ENCODE assay signal across 10 cellular contexts in genomic region chr9:6197330-6197729, GRCh38. TPM values are rescaled to one million over a fixed set of nuclear protein-coding genes. Genes with fewer than 3 reads are reported as not detected.
A peak's percentile ranks its signal among the peaks of the same experiment; 100 is the strongest.
DNase-seq lines count a peak whose midpoint lies in the region; ATAC-seq and TF ChIP-seq lines count a peak whose summit lies in the region.
"Had no signal": no experiment of that assay in that cellular context is flagged by ENCODE, and none has a peak within 500 bp of the region (broad histone marks: within the 10 kb centered on the region; RNA-seq: fewer than 3 reads in every experiment).

No MANE protein-coding gene starts in this region.

- H3K4me3 Mint-ChIP-seq in osteocyte (ENCODE audit: unreplicated experiment) = no peak overlapping the region

- no peak for TF ChIP-seq EP300 in SK-N-SH (IDR thresholded peaks at IDR 0.05; ENCODE audit: borderline replicate concordance in 1 of 2, low read depth in 1 of 2, low read length in 1 of 2)

- WGBS in SK-N-SH (ENCODE audit: low lambda C conversion rate) = 20% methylated on average over 3 of the region's 3 CpGs

- no peaks in the 10 kb centered on the region for H3K4me1 ChIP-seq in SK-N-SH (ENCODE audit: control insufficient read depth in 1 of 2, insufficient read depth in 2 of 2, low read depth in 1 of 2, low read length in 1 of 2)
- H3K4me1 ChIP-seq in vagina = no peaks in the 10 kb centered on the region
- H3K4me1 ChIP-seq: BLaER1 treated with 17β-estradiol and CSF1 and Interleukin-3, amounts not matched to agents 10 nM and 100 nM had no signal

- H3K9me3 Mint-ChIP-seq in osteocyte (ENCODE audit: unreplicated experiment) = no peaks in the 10 kb centered on the region

- H3K9me2 ChIP-seq in SK-N-SH = no peaks in the 10 kb centered on the region

- intact Hi-C loops in vagina (cut with DNase I) = loop anchor here (5.0 kb wide), 1 partner anchor 110 kb away; no protein-coding TSS in a partner anchor

- DNase-seq in SK-N-SH (no peak), astrocyte of the spinal cord (ENCODE audit: low read depth, low spot score) (no peak), iPS-NIHi11 (ENCODE audit: low spot score) (peak; percentile 43), vagina (ENCODE audit: extremely low spot score in 2 of 2) (no peak), osteocyte (ENCODE audit: extremely low spot score, unreplicated experiment) (no peak)
- DNase-seq: islet precursor cell had no signal

- H4K20me1 ChIP-seq in SK-N-SH (ENCODE audit: insufficient read depth) = no peaks in the 10 kb centered on the region
- H4K20me1 ChIP-seq: BLaER1 treated with 17β-estradiol and CSF1 and Interleukin-3, amounts not matched to agents 10 nM and 100 nM had no signal

- no peak for TF ChIP-seq POLR2A in vagina (IDR thresholded peaks at IDR 0.05)

- no peaks in the 10 kb centered on the region for H3K4me1 Mint-ChIP-seq in osteocyte (ENCODE audit: unreplicated experiment)

- no peak overlapping the region for H3K4me2 ChIP-seq in SK-N-SH
- H3K4me2 ChIP-seq: BLaER1 treated with 17β-estradiol and CSF1 and Interleukin-3, amounts not matched to agents 10 nM and 100 nM had no signal

- no peak; the same call in 2 of the 3 replicates for ATAC-seq in SK-N-SH treated with all-trans-retinoic acid at 6 μM for 48 hours
- ATAC-seq in HG03442 (IDR thresholded peaks at IDR 0.05; ENCODE audit: unreplicated experiment) = no peak
- no peak for ATAC-seq in GM18867 (IDR thresholded peaks at IDR 0.05; ENCODE audit: unreplicated experiment)

- in situ Hi-C loops in astrocyte of the spinal cord (cut with HindIII; ENCODE audit: low sequenced_read_pairs) = no loop called here

- H3K27me3 ChIP-seq in SK-N-SH (ENCODE audit: insufficient read depth) (peaks cover 6% of the 10 kb centered on the region; the same call in 1 of the 2 replicates), vagina (no peaks in the 10 kb centered on the region)
- H3K27me3 ChIP-seq: BLaER1 treated with 17β-estradiol and CSF1 and Interleukin-3, amounts not matched to agents 10 nM and 100 nM had no signal

- H3K27ac ChIP-seq in SK-N-SH (ENCODE audit: low read depth in 2 of 2, low read length in 1 of 2) (no peak overlapping the region), vagina (peak overlapping the region; percentile 39)
- H3K27ac ChIP-seq: BLaER1 treated with 17β-estradiol and CSF1 and Interleukin-3, amounts not matched to agents 10 nM and 100 nM had no signal

- H3K9me3 ChIP-seq in SK-N-SH = no peaks in the 10 kb centered on the region
- H3K9me3 ChIP-seq in vagina = no peaks in the 10 kb centered on the region
- H3K9me3 ChIP-seq: BLaER1 treated with 17β-estradiol and CSF1 and Interleukin-3, amounts not matched to agents 10 nM and 100 nM had no signal

- H3K79me2 ChIP-seq in SK-N-SH (ENCODE audit: insufficient read depth) = no peaks in the 10 kb centered on the region

- peak; percentile 40 for TF ChIP-seq RAD21 in SK-N-SH (IDR thresholded peaks at IDR 0.05; ENCODE audit: low read length)

- H3K27me3 Mint-ChIP-seq in osteocyte (ENCODE audit: unreplicated experiment) = peaks cover 7% of the 10 kb centered on the region

- H2AFZ ChIP-seq in SK-N-SH (ENCODE audit: low read depth) = no peak overlapping the region

- TF ChIP-seq CTCF in SK-N-SH (IDR thresholded peaks at IDR 0.05) = peak; percentile 51
- TF ChIP-seq CTCF in astrocyte of the spinal cord (IDR thresholded peaks at IDR 0.05; ENCODE audit: low read depth, low read length) = peak; percentile 23
- TF ChIP-seq CTCF in vagina (IDR thresholded peaks at IDR 0.05) = peak in 1 of 3 experiments; percentile 40
- TF ChIP-seq CTCF in osteocyte (IDR thresholded peaks at IDR 0.05) = no peak

- H3K27ac Mint-ChIP-seq in osteocyte (ENCODE audit: unreplicated experiment) = no peak overlapping the region

- no peaks in the 10 kb centered on the region for H3K36me3 ChIP-seq in SK-N-SH (replicated peaks in 1 of 2; ENCODE audit: control insufficient read depth in 1 of 2, insufficient read depth in 2 of 2, low read length in 1 of 2)
- H3K36me3 ChIP-seq in vagina = no peaks in the 10 kb centered on the region
- H3K36me3 ChIP-seq: BLaER1 treated with 17β-estradiol and CSF1 and Interleukin-3, amounts not matched to agents 10 nM and 100 nM had no signal

- H3K36me3 Mint-ChIP-seq in osteocyte (ENCODE audit: unreplicated experiment) = no peaks in the 10 kb centered on the region

- H3F3A ChIP-seq in SK-N-SH (replicated peaks; ENCODE audit: insufficient read depth) = no peaks in the 10 kb centered on the region

- H3K4me3 ChIP-seq in SK-N-SH (ENCODE audit: low read depth in 2 of 2, low read length in 1 of 2) (no peak overlapping the region), astrocyte of the spinal cord (ENCODE audit: low read depth, low read length) (no peak overlapping the region), vagina (no peak overlapping the region)
- H3K4me3 ChIP-seq: BLaER1 treated with 17β-estradiol and CSF1 and Interleukin-3, amounts not matched to agents 10 nM and 100 nM had no signal

- H3K9ac ChIP-seq in SK-N-SH = no peak overlapping the region
- H3K9ac ChIP-seq: BLaER1 treated with 17β-estradiol and CSF1 and Interleukin-3, amounts not matched to agents 10 nM and 100 nM had no signal

- CTCF ChIA-PET in SK-N-SH (lab: Yijun Ruan, JAX) = interaction anchor here (0.8 kb wide), 2 partner anchors 12 to 108 kb away, joined by 3 to 4 read pairs; no protein-coding TSS in a partner anchor

- POLR2A ChIA-PET in SK-N-SH (lab: Yijun Ruan, JAX) = no interaction called here

TF ChIP-seq in SK-N-SH, 30 proteins besides CTCF, POLR2A, EP300 and RAD21:
- TF ChIP-seq MEF2A (IDR thresholded peaks at IDR 0.05; ENCODE audit: borderline replicate concordance, low read depth) = no peak
- no peak for TF ChIP-seq USF2 (IDR thresholded peaks at IDR 0.05; ENCODE audit: borderline replicate concordance, low read depth, low read length)
- TF ChIP-seq SMC3 (IDR thresholded peaks at IDR 0.05; ENCODE audit: low read depth, low read length) = 0 out of 2 replicates have a peak, but pooled peaks have one; percentile 7

TF ChIP-seq in SK-N-SH treated with all-trans-retinoic acid at 6 μM for 48 hours, 23 proteins besides CTCF, POLR2A, EP300 and RAD21:
- TF ChIP-seq OSR1 (CRISPR knock-in tag; IDR thresholded peaks at IDR 0.05) (no peak), ZNF8 (CRISPR knock-in tag; IDR thresholded peaks at IDR 0.05) (no peak), ZFP3 (CRISPR knock-in tag; IDR thresholded peaks at IDR 0.05) (no peak), PATZ1 (CRISPR knock-in tag; IDR thresholded peaks at IDR 0.05; ENCODE audit: borderline replicate concordance) (no peak), ISL1 (CRISPR knock-in tag; IDR thresholded peaks at IDR 0.05) (no peak), ZNF70 (CRISPR knock-in tag; IDR thresholded peaks at IDR 0.05) (no peak)
TF ChIP-seq in SK-N-SH treated with all-trans-retinoic acid at 6 μM for 48 hours: peak in this region for 0.

RNA-seq across cellular contexts. Expression of gene IL33, which starts 18.3 kb away (rescaled TPM):
- not detected in 2 replicates for polyA plus RNA-seq in SK-N-SH (2012; rRNA removed)
- 0.01 and 0.03 TPM in 2 replicates for polyA plus RNA-seq in SK-N-SH (2012; cell fraction: cytosol; rRNA removed)
- polyA plus RNA-seq in SK-N-SH (2012; cell fraction: nucleus; rRNA removed) = not detected in 2 replicates
- total RNA-seq in vagina (35.4 TPM), osteocyte (not detected in 2 replicates)

Comparison
In these comparisons a context has a peak if more than half of its experiments do, and no peak if none do; other contexts are left out.
1. RNA of gene IL33, which starts 18.3 kb away (total RNA-seq): 35.4 TPM in vagina (single experiment); not detected in osteocyte; every median in the first group is over 10 times any median in the second.